ENCODE assay signal across 1 cellular context in the genomic region with DNA sequence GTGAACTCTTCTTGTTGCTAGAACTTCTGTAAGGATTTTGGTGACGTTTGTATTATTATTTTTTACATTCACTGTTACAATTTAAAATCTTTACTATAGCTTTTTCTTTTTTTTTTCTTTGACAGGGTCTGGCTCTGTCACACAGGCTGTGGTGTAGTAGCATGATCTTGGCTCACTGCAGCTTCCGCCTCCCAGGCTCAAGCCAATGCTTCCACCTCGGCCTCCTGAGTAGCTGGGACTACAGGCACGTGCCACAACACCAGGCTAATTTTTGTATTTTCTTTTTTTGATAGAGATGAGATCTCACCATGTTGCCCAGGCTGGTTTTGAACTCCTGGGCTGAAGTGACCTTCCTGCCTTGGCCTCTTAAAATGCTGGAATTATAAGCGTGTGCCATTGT.
TF ChIP-seq lines count a peak whose summit lies in the region.

No MANE protein-coding gene starts in this region.

TF ChIP-seq in HEK293T, 16 proteins besides CTCF, POLR2A, EP300 and RAD21:
- TF ChIP-seq ARNT (IDR thresholded peaks at IDR 0.05) (no peak), SUZ12 (IDR thresholded peaks at IDR 0.05) (no peak), ELF4 (IDR thresholded peaks at IDR 0.05) (no peak), HDGF (IDR thresholded peaks at IDR 0.05; ENCODE audit: borderline replicate concordance) (no peak), SP1 (IDR thresholded peaks at IDR 0.05) (no peak), CTBP1 (IDR thresholded peaks at IDR 0.05; ENCODE audit: borderline replicate concordance) (no peak), BHLHE40 (IDR thresholded peaks at IDR 0.05; ENCODE audit: borderline replicate concordance) (no peak), LEF1 (IDR thresholded peaks at IDR 0.05; ENCODE audit: borderline replicate concordance) (no peak), FOXM1 (IDR thresholded peaks at IDR 0.05; ENCODE audit: borderline replicate concordance) (no peak), TARDBP (IDR thresholded peaks at IDR 0.05) (no peak), FOXA1 (IDR thresholded peaks at IDR 0.05) (no peak), L3MBTL2 (conservative IDR thresholded peaks at IDR 0.05) (no peak)
- TF ChIP-seq, protein P1, sequence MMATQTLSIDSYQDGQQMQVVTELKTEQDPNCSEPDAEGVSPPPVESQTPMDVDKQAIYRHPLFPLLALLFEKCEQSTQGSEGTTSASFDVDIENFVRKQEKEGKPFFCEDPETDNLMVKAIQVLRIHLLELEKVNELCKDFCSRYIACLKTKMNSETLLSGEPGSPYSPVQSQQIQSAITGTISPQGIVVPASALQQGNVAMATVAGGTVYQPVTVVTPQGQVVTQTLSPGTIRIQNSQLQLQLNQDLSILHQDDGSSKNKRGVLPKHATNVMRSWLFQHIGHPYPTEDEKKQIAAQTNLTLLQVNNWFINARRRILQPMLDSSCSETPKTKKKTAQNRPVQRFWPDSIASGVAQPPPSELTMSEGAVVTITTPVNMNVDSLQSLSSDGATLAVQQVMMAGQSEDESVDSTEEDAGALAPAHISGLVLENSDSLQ (IDR thresholded peaks at IDR 0.05) = no peak
